Comparison of ENCODE assay signal across 26 cellular contexts in genomic region chr14:51173863-51174262, GRCh38.
"Had no signal": no experiment of that assay in that cellular context is flagged by ENCODE, and none has a peak within 500 bp of the region (broad histone marks: within the 10 kb centered on the region; RNA-seq: fewer than 3 reads in every experiment).

No MANE protein-coding gene starts in this region.

- H3K4me1 ChIP-seq: stomach, suprapubic skin, tibial artery, transverse colon, upper lobe of left lung, upper lobe of right lung, uterus had no signal

- ATAC-seq: stimulated activated effector memory CD8-positive, alpha-beta T cell treated with anti-CD3 and anti-CD28 coated beads, Interleukin-12 subunit alpha, Interleukin-12 subunit beta, amount 100 ng/mL, for 72 hours; stimulated activated memory B cell treated with anti-CD40 and anti-IgM and Interleukin-4, amounts not matched to agents 10 μg/mL and 1 μg/mL and 100 μg/mL, for 72 hours; stimulated activated naive B cell treated with anti-CD40 and anti-IgM and Interleukin-4, amounts not matched to agents 10 μg/mL and 1 μg/mL and 100 μg/mL, for 72 hours; stimulated activated naive CD8-positive, alpha-beta T cell treated with anti-CD3 and anti-CD28 coated beads, Interleukin-15, amount 100 ng/mL, for 72 hours; stimulated activated naive CD8-positive, alpha-beta T cell treated with anti-CD3 and anti-CD28 coated beads, Interleukin-15, Interleukin-2, amounts not matched to agents 100 U/mL and 50 U/mL, for 24 hours; upper lobe of right lung had no signal

- DNase-seq: stimulated activated CD4-positive, alpha-beta T cell treated with anti-CD3 and anti-CD28 coated beads, Interleukin-2, amount 100 ng/mL, for 48 hours; stimulated activated CD4-positive, alpha-beta T cell treated with anti-CD3 and anti-CD28 coated beads, Interleukin-4, amount 100 ng/mL, for 1 hour; stimulated activated CD4-positive, alpha-beta T cell treated with anti-CD3 and anti-CD28 coated beads, Interleukin-4, amount 100 ng/mL, for 24 hours; stimulated activated CD4-positive, alpha-beta T cell treated with anti-CD3 and anti-CD28 coated beads, Interleukin-4, amount 100 ng/mL, for 4 hours; stimulated activated CD8-positive, alpha-beta memory T cell treated with anti-CD3 and anti-CD28 coated beads, Interleukin-4, amount 100 ng/mL, for 48 hours; stimulated activated naive B cell treated with anti-CD40 and anti-IgM and Interleukin-4, amounts not matched to agents 10 μg/mL and 1 μg/mL and 100 μg/mL, for 72 hours; stimulated activated naive CD4-positive, alpha-beta T cell; stimulated activated naive CD4-positive, alpha-beta T cell treated with Interleukin-2 at 50 U/mL for 16 hours; stimulated activated naive CD8-positive, alpha-beta T cell treated with anti-CD3 and anti-CD28 coated beads, Interleukin-15, amount 100 ng/mL, for 72 hours; stimulated activated naive CD8-positive, alpha-beta T cell treated with anti-CD3 and anti-CD28 coated beads, Interleukin-15, Interleukin-2, amounts not matched to agents 100 U/mL and 50 U/mL, for 24 hours; stomach; substantia nigra; testis; thyroid gland; tibial artery; transverse colon; trophoblast cell; upper lobe of left lung; upper lobe of right lung; uterus had no signal

- H3K27me3 ChIP-seq: stomach, testis, thyroid gland, tibial artery, tibial nerve, transverse colon, upper lobe of left lung, upper lobe of right lung, uterus, vagina had no signal

- H3K4me3 ChIP-seq: stomach, suprapubic skin, testis, thoracic aorta, thyroid gland, tibial artery, tibial nerve, transverse colon, upper lobe of left lung, upper lobe of right lung, uterus, vagina had no signal

- H3K9me3 ChIP-seq: stomach, suprapubic skin, testis, thoracic aorta, thyroid gland, tibial artery, transverse colon, upper lobe of left lung, upper lobe of right lung, uterus, vagina had no signal

- H3K36me3 ChIP-seq: stomach, suprapubic skin, thoracic aorta, thyroid gland, tibial artery, tibial nerve, transverse colon, upper lobe of left lung, upper lobe of right lung, uterus, vagina had no signal

- H3K27ac ChIP-seq: stomach, suprapubic skin, testis, thoracic aorta, thyroid gland, tibial artery, tibial nerve, transverse colon, upper lobe of left lung, upper lobe of right lung, uterus, vagina had no signal
